ENCODE assay signal across 8 cellular contexts in genomic region chr4:1856920-1857699, GRCh38. TPM values are rescaled to one million over a fixed set of nuclear protein-coding genes. Genes with fewer than 3 reads are reported as not detected.
DNase-seq lines count a peak whose midpoint lies in the region; ATAC-seq and TF ChIP-seq lines count a peak whose summit lies in the region.

No MANE protein-coding gene starts in this region.

- H3K9me3 ChIP-seq in CD4-positive, alpha-beta memory T cell (ENCODE audit: control insufficient read depth in 1 of 2, low read length in 2 of 2), result no peaks in the 10 kb centered on the region
- H3K9me3 ChIP-seq in lung (ENCODE audit: control insufficient read depth in 2 of 2, insufficient read depth in 1 of 2, low read length in 1 of 2) (no peaks in the 10 kb centered on the region), tibial nerve (no peaks in the 10 kb centered on the region)

- ATAC-seq in lung (ENCODE audit: insufficient read depth, low FRiP score) (no peak), GM19328 (IDR thresholded peaks at IDR 0.05; ENCODE audit: unreplicated experiment) (no peak), GM21528 (IDR thresholded peaks at IDR 0.05; ENCODE audit: low FRiP score, unreplicated experiment) (no peak)

- H3K36me3 Mint-ChIP-seq in CD4-positive, alpha-beta memory T cell, result no peaks in the 10 kb centered on the region

- POLR2A ChIA-PET in CD4-positive, alpha-beta memory T cell (lab: Charles Lee; ENCODE audit: partially characterized antibody), result interaction anchor here (0.8 to 8.1 kb wide), 9 partner anchors 11 to 1177 kb away, joined by 3 to 81 read pairs (median 7); partner anchors contain the start of genes NSD2, TACC3 and TMEM129

- H3K4me3 Mint-ChIP-seq in CD4-positive, alpha-beta memory T cell, result peak overlapping the region; percentile 65 to 86 (median 76)

- CTCF ChIA-PET in CD4-positive, alpha-beta memory T cell (lab: Charles Lee; ENCODE audit: partially characterized antibody), result interaction anchor here (0.6 to 6.0 kb wide), 6 partner anchors 13 to 797 kb away, joined by 3 to 35 read pairs (median 4); no protein-coding TSS in a partner anchor

- no peak for TF ChIP-seq POLR2A in tibial nerve (IDR thresholded peaks at IDR 0.05)

- H3K27ac ChIP-seq in CD4-positive, alpha-beta memory T cell (ENCODE audit: low read depth, low read length), result peak overlapping the region; percentile 59
- H3K27ac ChIP-seq in cingulate gyrus (ENCODE audit: low read depth, low read length) (peak overlapping the region; percentile 72), lung (ENCODE audit: low read depth in 1 of 2, low read length in 1 of 2) (peak overlapping the region; percentile 76 to 91), tibial nerve (peak overlapping the region; percentile 12 to 90 (median 77))

- no peaks in the 10 kb centered on the region for H3K27me3 ChIP-seq in CD4-positive, alpha-beta memory T cell (ENCODE audit: insufficient read depth, low read length)
- H3K27me3 ChIP-seq in lung (ENCODE audit: control insufficient read depth, insufficient read depth) (no peaks in the 10 kb centered on the region), tibial nerve (no peaks in the 10 kb centered on the region)

- H3K4me1 Mint-ChIP-seq in CD4-positive, alpha-beta memory T cell, result peaks cover 7 to 41% (median 27%) of the 10 kb centered on the region in 4 donors

- H3K4me1 ChIP-seq in CD4-positive, alpha-beta memory T cell (ENCODE audit: insufficient read depth, low read length), result peaks cover 43% of the 10 kb centered on the region
- H3K4me1 ChIP-seq in lung (ENCODE audit: control insufficient read depth in 2 of 2, insufficient read depth in 2 of 2, low read length in 2 of 2) (peaks cover 4 to 6% of the 10 kb centered on the region in 2 donors), tibial nerve (peaks cover 0 to 50% (median 36%) of the 10 kb centered on the region in 4 donors)

- H3K27ac Mint-ChIP-seq in CD4-positive, alpha-beta memory T cell, result peak overlapping the region in 5 of 7 donors; percentile 24 to 75 (median 29)

- no peak for DNase-seq in CD4-positive, alpha-beta memory T cell
- DNase-seq in lung (ENCODE audit: low spot score) (no peak), tibial nerve (ENCODE audit: low spot score in 2 of 2) (no peak), NCI-H1436 treated with DMSO at 0.1 percent for 48 hours (lab: John Stamatoyannopoulos, UW) (no peak)

- 26 to 29% methylated on average over 29 to 33 of the region's 33 CpGs for WGBS in lung, 2 donors
- 18 to 20% methylated on average over 32 to 33 of the region's 33 CpGs for WGBS in tibial nerve, 2 donors

- no peaks in the 10 kb centered on the region for H3K36me3 ChIP-seq in CD4-positive, alpha-beta memory T cell (ENCODE audit: insufficient read depth, low read length)
- no peaks in the 10 kb centered on the region for H3K36me3 ChIP-seq in lung (ENCODE audit: control insufficient read depth in 2 of 2, insufficient read depth in 2 of 2, low read length in 2 of 2)
- no peaks in the 10 kb centered on the region for H3K36me3 ChIP-seq in tibial nerve

- H3K9me3 Mint-ChIP-seq in CD4-positive, alpha-beta memory T cell, result no peaks in the 10 kb centered on the region

- H3K27me3 Mint-ChIP-seq in CD4-positive, alpha-beta memory T cell, result no peaks in the 10 kb centered on the region

- intact Hi-C loops in CD4-positive, alpha-beta memory T cell (cut with micrococcal nuclease), result loop anchor here (1.0 to 5.0 kb wide), 6 partner anchors 13 to 1185 kb away; partner anchors contain the start of genes ATP5ME, FAM53A, HAUS3 and MYL5

- peak; percentile 2; the same call in 1 of the 2 replicates for TF ChIP-seq CTCF in LNCAP (IDR thresholded peaks at IDR 0.05)
- no peak for TF ChIP-seq CTCF in lung (IDR thresholded peaks at IDR 0.05; ENCODE audit: control extremely low read depth, extremely low read depth)
- no peak for TF ChIP-seq CTCF in tibial nerve (IDR thresholded peaks at IDR 0.05)

- no peak for TF ChIP-seq EP300 in tibial nerve (IDR thresholded peaks at IDR 0.05)

- H3K4me3 ChIP-seq in CD4-positive, alpha-beta memory T cell (ENCODE audit: low read length in 2 of 2), result peak overlapping the region in 1 of 2 donors; percentile 89
- H3K4me3 ChIP-seq in lung (peak overlapping the region; percentile 90), tibial nerve (peak overlapping the region; percentile 64 to 85 (median 77))

RNA-seq across cellular contexts. Expression of gene LETM1, which starts 1.2 kb away (rescaled TPM):
- total RNA-seq in CD4-positive, alpha-beta memory T cell, result 10 to 100 TPM; 38.8 to 42.8 TPM
- polyA plus RNA-seq in CD4-positive, alpha-beta memory T cell, result 10 to 100 TPM in 1 of 2 donors, 1 to 10 TPM in 1; 6.5 to 12.2 TPM
- total RNA-seq in lung (10 to 100 TPM; 31.1 to 47.1 TPM), tibial nerve (10 to 100 TPM; 53.5 to 85.5 (median 68.6) TPM)
- 10 to 100 TPM; 21.7 to 22.6 TPM for polyA plus RNA-seq in lung

RNA-seq across cellular contexts. Expression of gene NSD2, which starts 14.1 kb away (rescaled TPM):
- total RNA-seq in CD4-positive, alpha-beta memory T cell, result 10 to 100 TPM; 54.8 to 57.4 TPM
- polyA plus RNA-seq in CD4-positive, alpha-beta memory T cell, result 10 to 100 TPM in 1 of 2 donors, 1 to 10 TPM in 1; 1.1 to 11.7 TPM
- 10 to 100 TPM; 41.7 to 66.2 TPM for total RNA-seq in lung
- 10 to 100 TPM; 12.7 to 14.8 TPM for polyA plus RNA-seq in lung
- total RNA-seq in tibial nerve, result 10 to 100 TPM; 27.2 to 45.6 (median 32.2) TPM
